ENCODE assay signal across 8 cellular contexts in genomic region chr9:129143031-129143441, GRCh38. TPM values are rescaled to one million over a fixed set of nuclear protein-coding genes. Genes with fewer than 3 reads are reported as not detected.
A peak's percentile ranks its signal among the peaks of the same experiment; 100 is the strongest.
DNase-seq lines count a peak whose midpoint lies in the region; ATAC-seq and TF ChIP-seq lines count a peak whose summit lies in the region.

No MANE protein-coding gene starts in this region.

- H3K4me1 ChIP-seq in heart right ventricle (peaks cover 72 to 98% (median 96%) of the 10 kb centered on the region in 9 donors), psoas muscle (peaks cover 80% of the 10 kb centered on the region), upper lobe of right lung (peaks cover 86% of the 10 kb centered on the region)

- peak; percentile 97 for DNase-seq in EH (ENCODE audit: low read depth)
- DNase-seq in SW480 (ENCODE audit: low spot score), result peak; percentile 79
- peak; percentile 91 to 94 for DNase-seq in heart right ventricle
- DNase-seq in psoas muscle, result peak; percentile 92 to 95
- DNase-seq in upper lobe of right lung, result peak; percentile 91

- peaks cover 0 to 55% (median 0%) of the 10 kb centered on the region in 9 donors for H3K36me3 ChIP-seq in heart right ventricle
- H3K36me3 ChIP-seq in psoas muscle (ENCODE audit: insufficient read depth in 1 of 2, low read depth in 1 of 2), result peaks cover 0 to 33% of the 10 kb centered on the region in 2 donors
- peaks cover 23% of the 10 kb centered on the region for H3K36me3 ChIP-seq in upper lobe of right lung

- H3K4me3 ChIP-seq in heart right ventricle (peak overlapping the region in 8 of 10 donors; percentile 18 to 62 (median 56)), psoas muscle (peak overlapping the region; percentile 67), upper lobe of right lung (peak overlapping the region; percentile 11)

- no peaks in the 10 kb centered on the region for H3K9me3 ChIP-seq in heart right ventricle
- no peaks in the 10 kb centered on the region for H3K9me3 ChIP-seq in psoas muscle
- no peaks in the 10 kb centered on the region for H3K9me3 ChIP-seq in upper lobe of right lung

- H3K27ac ChIP-seq in adipose tissue (ENCODE audit: low read depth, low read length) (peak overlapping the region; percentile 87), heart right ventricle (peak overlapping the region; percentile 100), psoas muscle (peak overlapping the region; percentile 98), upper lobe of right lung (peak overlapping the region; percentile 100)

- WGBS in adipose tissue, 3 donors, result 12 to 25% (median 23%) methylated on average over 2 of the region's 2 CpGs
- 3 to 4% methylated on average over 2 of the region's 2 CpGs for WGBS in heart right ventricle, 2 donors
- 6 to 20% (median 11%) methylated on average over 2 of the region's 2 CpGs for WGBS in psoas muscle, 3 donors

- H3K27me3 ChIP-seq in heart right ventricle (no peaks in the 10 kb centered on the region), psoas muscle (ENCODE audit: insufficient read depth in 3 of 3, low read length in 2 of 3) (no peaks in the 10 kb centered on the region), upper lobe of right lung (no peaks in the 10 kb centered on the region)

- TF ChIP-seq CTCF in LNCAP (IDR thresholded peaks at IDR 0.05) (peak; percentile 84), heart right ventricle (IDR thresholded peaks at IDR 0.05) (peak; percentile 72 to 97 (median 92)), psoas muscle (IDR thresholded peaks at IDR 0.05) (peak; percentile 72), upper lobe of right lung (IDR thresholded peaks at IDR 0.05) (peak; percentile 92)

- intact Hi-C loops in heart right ventricle (cut with DNase I) (loop anchor here in 7 of 10 donors (1.0 to 10.0 kb wide), 7 partner anchors 31 to 352 kb away; partner anchors contain the start of gene IER5L (in 1 of the 7)), psoas muscle (cut with DNase I) (loop anchor here in 1 of 2 donors (10.0 kb wide), 1 partner anchor 642 kb away; no protein-coding TSS in a partner anchor), upper lobe of right lung (cut with DNase I) (no loop called here)

- ATAC-seq in heart right ventricle (peak; percentile 9 to 50 (median 37)), psoas muscle (peak; percentile 43 to 64 (median 52)), upper lobe of right lung (peak; percentile 59), GM21528 (IDR thresholded peaks at IDR 0.05; ENCODE audit: low FRiP score, unreplicated experiment) (no peak)

RNA-seq across cellular contexts. Expression of gene PTPA, which starts 31.8 kb away (rescaled TPM):
- polyA plus RNA-seq in adipose tissue, result 10 to 100 TPM; 42.9 to 78.6 (median 43.6) TPM
- 100 to 1,000 TPM; 169 to 227 (median 187) TPM for total RNA-seq in heart right ventricle
- polyA plus RNA-seq in heart right ventricle, result 100 to 1,000 TPM; 106 to 176 TPM
- 100 to 1,000 TPM in 2 of 4 donors, 10 to 100 TPM in 2; 95.1 to 110 (median 102) TPM for total RNA-seq in psoas muscle
- polyA plus RNA-seq in psoas muscle, result 100 to 1,000 TPM in 1 of 3 donors, 10 to 100 TPM in 2; 54.1 to 109 (median 83.1) TPM
- total RNA-seq in upper lobe of right lung, result 115 TPM

RNA-seq across cellular contexts. Expression of gene CRAT, which starts 32.4 kb away (rescaled TPM):
- 10 to 100 TPM; 51.4 to 74.8 (median 52.2) TPM for polyA plus RNA-seq in adipose tissue
- total RNA-seq in heart right ventricle, result 10 to 100 TPM; 67.0 to 84.7 (median 74.1) TPM
- polyA plus RNA-seq in heart right ventricle, result 10 to 100 TPM; 19.5 to 48.5 TPM
- total RNA-seq in psoas muscle, result 100 to 1,000 TPM; 123 to 229 (median 164) TPM
- 100 to 1,000 TPM in 2 of 3 donors, 10 to 100 TPM in 1; 88.7 to 106 (median 100) TPM for polyA plus RNA-seq in psoas muscle
- 22.8 TPM for total RNA-seq in upper lobe of right lung

RNA-seq across cellular contexts. Expression of gene IER5L, which starts 35.0 kb away (rescaled TPM):
- polyA plus RNA-seq in adipose tissue, result 10 to 100 TPM in 2 of 3 donors, 1 to 10 TPM in 1; 3.8 to 16.8 (median 10.3) TPM
- 10 to 100 TPM in 1 of 10 donors, 1 to 10 TPM in 9; 1.2 to 13.7 (median 5.6) TPM for total RNA-seq in heart right ventricle
- polyA plus RNA-seq in heart right ventricle, result 10 to 100 TPM in 1 of 2 donors, 1 to 10 TPM in 1; 5.0 to 26.3 TPM
- total RNA-seq in psoas muscle, result 1 to 10 TPM; 1.7 to 4.5 (median 3.4) TPM
- 1 to 10 TPM; 1.4 to 8.3 (median 3.0) TPM for polyA plus RNA-seq in psoas muscle
- total RNA-seq in upper lobe of right lung, result 9.6 TPM

Comparison
In these comparisons a context has a peak if more than half of its experiments do, and no peak if none do; other contexts are left out.
1. H3K4me3 ChIP-seq: peak in every context shown above with its lines; median percentile 67 in psoas muscle; 56 in heart right ventricle; 11 in upper lobe of right lung.